ENCODE assay signal across 8 cellular contexts in genomic region chr21:42002421-42002958, GRCh38. TPM values are rescaled to one million over a fixed set of nuclear protein-coding genes. Genes with fewer than 3 reads are reported as not detected.
DNase-seq lines count a peak whose midpoint lies in the region; ATAC-seq and TF ChIP-seq lines count a peak whose summit lies in the region.

No MANE protein-coding gene starts in this region.

- no peak overlapping the region for H3K4me3 Mint-ChIP-seq in activated CD4-positive, alpha-beta memory T cell treated with anti-CD3 and anti-CD28 coated beads, Interleukin-2, amount 10 ng/mL, durations not matched to agents 7 days and 5 days

- peaks cover 12% of the 10 kb centered on the region for H3K27me3 Mint-ChIP-seq in activated CD4-positive, alpha-beta memory T cell treated with anti-CD3 and anti-CD28 coated beads, Interleukin-2, amount 10 ng/mL, durations not matched to agents 7 days and 5 days

- POLR2A ChIA-PET in activated CD4-positive, alpha-beta memory T cell treated with anti-CD3 and anti-CD28 coated beads, Interleukin-2, amount 10 ng/mL, durations not matched to agents 7 days and 5 days (lab: Charles Lee) = interaction anchor here (1.0 to 2.9 kb wide), 4 partner anchors 9 to 123 kb away, joined by 3 to 11 read pairs (median 8); partner anchors contain the start of gene PRDM15

- peaks cover 3% of the 10 kb centered on the region for H3K9me3 Mint-ChIP-seq in activated CD4-positive, alpha-beta memory T cell treated with anti-CD3 and anti-CD28 coated beads, Interleukin-2, amount 10 ng/mL, durations not matched to agents 7 days and 5 days

- H3K4me1 Mint-ChIP-seq in activated CD4-positive, alpha-beta memory T cell treated with anti-CD3 and anti-CD28 coated beads, Interleukin-2, amount 10 ng/mL, durations not matched to agents 7 days and 5 days = peaks cover 32% of the 10 kb centered on the region

- no peak overlapping the region for H3K4me3 ChIP-seq in fibroblast of the aortic adventitia (ENCODE audit: low read depth, low read length)

- ATAC-seq in GM18868 (IDR thresholded peaks at IDR 0.05; ENCODE audit: unreplicated experiment) (peak; percentile 90), HG03066 (IDR thresholded peaks at IDR 0.05; ENCODE audit: low read depth, unreplicated experiment) (peak; percentile 89)
- peak; percentile 94 for ATAC-seq in stimulated activated naive CD8-positive, alpha-beta T cell treated with anti-CD3 and anti-CD28 coated beads, Interleukin-15, Interleukin-2, amounts not matched to agents 100 U/mL and 50 U/mL, for 24 hours

- peaks cover 51% of the 10 kb centered on the region for H3K36me3 Mint-ChIP-seq in activated CD4-positive, alpha-beta memory T cell treated with anti-CD3 and anti-CD28 coated beads, Interleukin-2, amount 10 ng/mL, durations not matched to agents 7 days and 5 days (ENCODE audit: low read depth)

- no peak for TF ChIP-seq CTCF in fibroblast of the aortic adventitia (IDR thresholded peaks at IDR 0.05; ENCODE audit: insufficient read depth, low read length)

- CTCF ChIA-PET in activated CD4-positive, alpha-beta memory T cell treated with anti-CD3 and anti-CD28 coated beads, Interleukin-2, amount 10 ng/mL, durations not matched to agents 7 days and 5 days (lab: Charles Lee) = interaction anchor here (1.0 to 1.3 kb wide), 2 partner anchors 105 to 186 kb away, joined by 3 read pairs; no protein-coding TSS in a partner anchor

- peak; percentile 73 for DNase-seq in activated CD4-positive, alpha-beta memory T cell treated with anti-CD3 and anti-CD28 coated beads, Interleukin-2, amount 10 ng/mL, durations not matched to agents 7 days and 5 days
- DNase-seq in fibroblast of the aortic adventitia (ENCODE audit: low read depth) = peak; percentile 68
- DNase-seq in stimulated activated naive CD8-positive, alpha-beta T cell treated with anti-CD3 and anti-CD28 coated beads, Interleukin-15, Interleukin-2, amounts not matched to agents 100 U/mL and 50 U/mL, for 24 hours = peak; percentile 73
- DNase-seq in NCI-H748 (lab: John Stamatoyannopoulos, UW; ENCODE audit: unreplicated experiment) = no peak
- DNase-seq in NCI-H1694 treated with DMSO at 0.1 percent for 48 hours (lab: John Stamatoyannopoulos, UW) = no peak
- DNase-seq in NCI-H345 (lab: John Stamatoyannopoulos, UW) = no peak

- H3K27ac Mint-ChIP-seq in activated CD4-positive, alpha-beta memory T cell treated with anti-CD3 and anti-CD28 coated beads, Interleukin-2, amount 10 ng/mL, durations not matched to agents 7 days and 5 days = peak overlapping the region; percentile 8

RNA-seq across cellular contexts. Expression of gene ZBTB21, which starts 7.7 kb away (rescaled TPM):
- total RNA-seq in activated CD4-positive, alpha-beta memory T cell treated with anti-CD3 and anti-CD28 coated beads, Interleukin-2, amount 10 ng/mL, durations not matched to agents 7 days and 5 days = 10 to 100 TPM; 18.0 to 18.4 TPM
- 4.4 and 15.4 TPM in 2 replicates for total RNA-seq in fibroblast of the aortic adventitia (ENCODE audit: low replicate concordance)

RNA-seq across cellular contexts. Expression of gene C2CD2, which starts 48.7 kb away (rescaled TPM):
- total RNA-seq in activated CD4-positive, alpha-beta memory T cell treated with anti-CD3 and anti-CD28 coated beads, Interleukin-2, amount 10 ng/mL, durations not matched to agents 7 days and 5 days = 1 to 10 TPM; 5.1 to 6.3 TPM
- total RNA-seq in fibroblast of the aortic adventitia (ENCODE audit: low replicate concordance) = 14.7 and 20.2 TPM in 2 replicates

Comparison
In these comparisons a context has a peak if more than half of its experiments do, and no peak if none do; other contexts are left out.
1. DNase-seq: peak in activated CD4-positive, alpha-beta memory T cell treated with anti-CD3 and anti-CD28 coated beads, Interleukin-2, amount 10 ng/mL, durations not matched to agents 7 days and 5 days (single experiment), fibroblast of the aortic adventitia (single experiment) and stimulated activated naive CD8-positive, alpha-beta T cell treated with anti-CD3 and anti-CD28 coated beads, Interleukin-15, Interleukin-2, amounts not matched to agents 100 U/mL and 50 U/mL, for 24 hours (single experiment); none in NCI-H748 (single experiment), NCI-H1694 treated with DMSO at 0.1 percent for 48 hours (single experiment) and NCI-H345 (single experiment).
2. Peak in every context shown above with its lines, with median percentiles within 50 percentile points of each other: ATAC-seq.